10 cellular contexts compared by ENCODE assay signal in genomic region chr16:79628501-79628975, GRCh38. TPM values are rescaled to one million over a fixed set of nuclear protein-coding genes. Genes with fewer than 3 reads are reported as not detected.
DNase-seq lines count a peak whose midpoint lies in the region; ATAC-seq and TF ChIP-seq lines count a peak whose summit lies in the region.
"Had no signal": no experiment of that assay in that cellular context is flagged by ENCODE, and none has a peak within 500 bp of the region (broad histone marks: within the 10 kb centered on the region; RNA-seq: fewer than 3 reads in every experiment).

No MANE protein-coding gene starts in this region.

- H3K36me3 ChIP-seq in KMS-11 (ENCODE audit: insufficient read depth) = no peaks in the 10 kb centered on the region

- no peak for TF ChIP-seq CTCF in KMS-11 (conservative IDR thresholded peaks at IDR 0.05; ENCODE audit: low read depth, low read length)

- peak overlapping the region; percentile 15; the same call in 1 of the 2 replicates for H3K9ac ChIP-seq in KMS-11

- H3K4me3 ChIP-seq in KMS-11 (IDR thresholded peaks at IDR 0.05; ENCODE audit: insufficient read depth, low read depth, low read length) = no peak overlapping the region

- peaks cover 81% of the 10 kb centered on the region for H3K4me1 ChIP-seq in KMS-11 (ENCODE audit: low read depth, poor library complexity, severe bottlenecking)

- CTCF ChIA-PET in activated naive CD4-positive, alpha-beta T cell treated with anti-CD3 and anti-CD28 coated beads, Interleukin-2, amount 10 ng/mL, durations not matched to agents 7 days and 5 days (lab: Charles Lee) = interaction anchor here (0.8 to 1.4 kb wide), 3 partner anchors 11 to 13 kb away, joined by 3 to 5 read pairs (median 4); no protein-coding TSS in a partner anchor

- no peaks in the 10 kb centered on the region for H4K20me1 ChIP-seq in KMS-11 (ENCODE audit: insufficient read depth)

- H3K4me3 Mint-ChIP-seq in activated naive CD4-positive, alpha-beta T cell treated with anti-CD3 and anti-CD28 coated beads, Interleukin-2, amount 10 ng/mL, durations not matched to agents 7 days and 5 days = no peak overlapping the region
- H3K4me3 Mint-ChIP-seq: CD4-positive, alpha-beta T cell had no signal

- peaks cover 19% of the 10 kb centered on the region for H3K27me3 Mint-ChIP-seq in activated naive CD4-positive, alpha-beta T cell treated with anti-CD3 and anti-CD28 coated beads, Interleukin-2, amount 10 ng/mL, durations not matched to agents 7 days and 5 days
- H3K27me3 Mint-ChIP-seq: CD4-positive, alpha-beta T cell had no signal

- peak; percentile 86 for ATAC-seq in GM21447 (IDR thresholded peaks at IDR 0.05; ENCODE audit: unreplicated experiment)

- H3K9me3 Mint-ChIP-seq in activated naive CD4-positive, alpha-beta T cell treated with anti-CD3 and anti-CD28 coated beads, Interleukin-2, amount 10 ng/mL, durations not matched to agents 7 days and 5 days = peaks cover 5% of the 10 kb centered on the region
- H3K9me3 Mint-ChIP-seq: CD4-positive, alpha-beta T cell had no signal

- no peaks in the 10 kb centered on the region for H3K36me3 Mint-ChIP-seq in activated naive CD4-positive, alpha-beta T cell treated with anti-CD3 and anti-CD28 coated beads, Interleukin-2, amount 10 ng/mL, durations not matched to agents 7 days and 5 days

- H3K79me2 ChIP-seq in KMS-11 (ENCODE audit: insufficient read depth, low read depth) = no peaks in the 10 kb centered on the region

- no peak overlapping the region for H2AFZ ChIP-seq in KMS-11 (ENCODE audit: low read depth)

- H3K27me3 ChIP-seq in KMS-11 (ENCODE audit: insufficient read depth, low read depth) = no peaks in the 10 kb centered on the region

- DNase-seq in A172 (ENCODE audit: low spot score) (peak; percentile 86), NCI-H748 treated with DMSO at 0.1 percent for 48 hours (lab: John Stamatoyannopoulos, UW) (no peak), SKM-1 (lab: John Stamatoyannopoulos, UW; ENCODE audit: unreplicated experiment) (no peak)
- peak; percentile 63 for DNase-seq in activated naive CD4-positive, alpha-beta T cell treated with anti-CD3 and anti-CD28 coated beads, Interleukin-2, amount 10 ng/mL, durations not matched to agents 7 days and 5 days
- peak in 2 of 3 donors; percentile 2 to 18 for DNase-seq in stimulated activated CD4-positive, alpha-beta T cell treated with anti-CD3 and anti-CD28 coated beads, TNF-alpha, amount 100 ng/mL, for 1 hour (ENCODE audit: low read depth in 3 of 3, low spot score in 1 of 3)
- no peak for DNase-seq in effector CD8-positive, alpha-beta T cell (lab: John Stamatoyannopoulos, UW)

- peak overlapping the region; percentile 70 for H3K27ac ChIP-seq in KMS-11
- H3K27ac ChIP-seq: VCaP had no signal

- peak overlapping the region; percentile 93 for H3K4me2 ChIP-seq in KMS-11

- H3K4me1 Mint-ChIP-seq in activated naive CD4-positive, alpha-beta T cell treated with anti-CD3 and anti-CD28 coated beads, Interleukin-2, amount 10 ng/mL, durations not matched to agents 7 days and 5 days = peaks cover 38% of the 10 kb centered on the region

- peak overlapping the region; percentile 47 for H3K27ac Mint-ChIP-seq in activated naive CD4-positive, alpha-beta T cell treated with anti-CD3 and anti-CD28 coated beads, Interleukin-2, amount 10 ng/mL, durations not matched to agents 7 days and 5 days
- H3K27ac Mint-ChIP-seq: CD4-positive, alpha-beta T cell had no signal

RNA-seq across cellular contexts. Expression of gene MAF, which starts 28.0 kb away (rescaled TPM):
- total RNA-seq in A172 (2014; rRNA removed; shearing (Covaris generic)) = 0.12 TPM in 1 of 2 replicates, not detected in the other

Comparison
In these comparisons a context has a peak if more than half of its experiments do, and no peak if none do; other contexts are left out.
1. DNase-seq: peak in A172 (single experiment), activated naive CD4-positive, alpha-beta T cell treated with anti-CD3 and anti-CD28 coated beads, Interleukin-2, amount 10 ng/mL, durations not matched to agents 7 days and 5 days (single experiment) and stimulated activated CD4-positive, alpha-beta T cell treated with anti-CD3 and anti-CD28 coated beads, TNF-alpha, amount 100 ng/mL, for 1 hour (2 of 3); none in effector CD8-positive, alpha-beta T cell (single experiment), NCI-H748 treated with DMSO at 0.1 percent for 48 hours (single experiment) and SKM-1 (single experiment).